Comparison of ENCODE assay signal across 9 cellular contexts in genomic region chr10:69630651-69631400, GRCh38. TPM values are rescaled to one million over a fixed set of nuclear protein-coding genes. Genes with fewer than 3 reads are reported as not detected.
DNase-seq lines count a peak whose midpoint lies in the region; ATAC-seq and TF ChIP-seq lines count a peak whose summit lies in the region.
"Had no signal": no experiment of that assay in that cellular context is flagged by ENCODE, and none has a peak within 500 bp of the region (broad histone marks: within the 10 kb centered on the region; RNA-seq: fewer than 3 reads in every experiment).

No MANE protein-coding gene starts in this region.

- peak overlapping the region; percentile 41 for H3K4ac ChIP-seq in neuronal stem cell (ENCODE audit: low read length)

- H2BK5ac ChIP-seq in neuronal stem cell (ENCODE audit: low read length), result peak overlapping the region; percentile 22

- in situ Hi-C loops in Panc1 (cut with HindIII; ENCODE audit: low pct_unique_long_range_greater_than_20kb, low sequenced_read_pairs), result no loop called here

- H3K9me3 Mint-ChIP-seq in CD4-positive, alpha-beta T cell, result no peaks in the 10 kb centered on the region

- H3K4me1 ChIP-seq in Panc1 (ENCODE audit: control insufficient read depth, insufficient read depth, low read length) (no peaks in the 10 kb centered on the region), neuronal stem cell (ENCODE audit: control insufficient read depth in 2 of 2, insufficient read depth in 1 of 2, low read depth in 1 of 2, low read length in 2 of 2) (peaks cover 2 to 6% of the 10 kb centered on the region in 2 donors)

- H3K4me3 Mint-ChIP-seq in CD4-positive, alpha-beta T cell, result peak overlapping the region; percentile 87

- no peak overlapping the region for H4K8ac ChIP-seq in neuronal stem cell (ENCODE audit: low read depth, low read length)

- H3K36me3 Mint-ChIP-seq in CD4-positive, alpha-beta T cell (ENCODE audit: low read depth), result peaks cover 14% of the 10 kb centered on the region

- H2BK120ac ChIP-seq in neuronal stem cell (ENCODE audit: low read depth, low read length), result peak overlapping the region; percentile 85

- CTCF ChIA-PET in CD4-positive, alpha-beta T cell (lab: Charles Lee), result no interaction called here
- CTCF ChIA-PET in Panc1 (lab: Charles Lee), result no interaction called here

- H3K9me3 ChIP-seq in CD4-positive, alpha-beta T cell (ENCODE audit: control insufficient read depth, low read length), result no peaks in the 10 kb centered on the region
- no peaks in the 10 kb centered on the region for H3K9me3 ChIP-seq in Panc1 (ENCODE audit: control insufficient read depth, insufficient read depth, low read depth, low read length)
- no peaks in the 10 kb centered on the region for H3K9me3 ChIP-seq in neuronal stem cell (replicated peaks in 1 of 2; ENCODE audit: control insufficient read depth in 2 of 2, insufficient read depth in 1 of 2, low read depth in 1 of 2, low read length in 2 of 2)

- POLR2A ChIA-PET in CD4-positive, alpha-beta T cell (lab: Charles Lee), result no interaction called here
- POLR2A ChIA-PET in Panc1 (lab: Charles Lee), result no interaction called here

- intact Hi-C loops in CD4-positive, alpha-beta T cell (cut with DNase I, micrococcal nuclease), result loop anchor here (2.0 to 10.0 kb wide), 3 partner anchors 66 to 1866 kb away; no protein-coding TSS in a partner anchor
- intact Hi-C loops in Panc1 (cut with micrococcal nuclease; ENCODE audit: unreplicated experiment), result loop anchor here (10.0 kb wide), 2 partner anchors 116 to 396 kb away; no protein-coding TSS in a partner anchor

- H3K27me3 Mint-ChIP-seq in CD4-positive, alpha-beta T cell, result no peaks in the 10 kb centered on the region

- no peaks in the 10 kb centered on the region for H3K27me3 ChIP-seq in CD4-positive, alpha-beta T cell (ENCODE audit: control insufficient read depth, insufficient read depth, low read length)
- H3K27me3 ChIP-seq in Panc1 (ENCODE audit: control insufficient read depth, insufficient read depth, low read length), result no peaks in the 10 kb centered on the region
- H3K27me3 ChIP-seq in neuronal stem cell (ENCODE audit: control insufficient read depth in 3 of 3, insufficient read depth in 3 of 3, low read depth in 1 of 3, low read length in 3 of 3), result peaks cover 0 to 7% (median 0%) of the 10 kb centered on the region in 3 experiments

- no peak for DNase-seq in CD4-positive, alpha-beta T cell
- DNase-seq in Panc1 (ENCODE audit: low read depth, low spot score) (no peak), neuronal stem cell (ENCODE audit: low spot score) (no peak), HPDE6-E6E7 (ENCODE audit: extremely low spot score) (no peak), Kasumi-1 (lab: John Stamatoyannopoulos, UW) (no peak), SK-N-DZ (ENCODE audit: low spot score) (no peak), kidney tubule cell (ENCODE audit: low spot score) (no peak)

- no peak overlapping the region for H4K91ac ChIP-seq in neuronal stem cell (ENCODE audit: low read depth, low read length, poor library complexity)

- H3K27ac Mint-ChIP-seq in CD4-positive, alpha-beta T cell, result peak overlapping the region; percentile 67

- H3K79me1 ChIP-seq in neuronal stem cell (ENCODE audit: low read depth, low read length), result peaks cover 7% of the 10 kb centered on the region

- H3K9ac ChIP-seq in neuronal stem cell (ENCODE audit: low read depth, low read length, poor library complexity), result peak overlapping the region; percentile 83

- peaks cover 19% of the 10 kb centered on the region for H3K4me1 Mint-ChIP-seq in CD4-positive, alpha-beta T cell (ENCODE audit: low read depth)

- H3K4me3 ChIP-seq in Panc1 (ENCODE audit: low read depth in 2 of 2, low read length in 2 of 2), result peak overlapping the region; percentile 67 to 68
- peak overlapping the region; percentile 51 to 91 for H3K4me3 ChIP-seq in neuronal stem cell (ENCODE audit: low read length in 2 of 2)

- H3K36me3 ChIP-seq in Panc1 (ENCODE audit: control insufficient read depth, insufficient read depth, low read length), result no peaks in the 10 kb centered on the region
- peaks cover 20 to 24% of the 10 kb centered on the region in 2 donors for H3K36me3 ChIP-seq in neuronal stem cell (replicated peaks in 1 of 2; ENCODE audit: control insufficient read depth in 2 of 2, insufficient read depth in 2 of 2, low read length in 2 of 2)

- ATAC-seq in CD4-positive, alpha-beta T cell (ENCODE audit: poor library complexity), result no peak
- ATAC-seq in Panc1 (no peak), esophagus mucosa (peak; percentile 18)

- no peak overlapping the region for H3K27ac ChIP-seq in CD4-positive, alpha-beta T cell (ENCODE audit: low read depth, low read length)
- H3K27ac ChIP-seq in Panc1 (ENCODE audit: low read length) (peak overlapping the region; percentile 63; the same call in 1 of the 2 replicates), neuronal stem cell (replicated peaks; ENCODE audit: low read length) (no peak overlapping the region)

- no CpG with 5 or more reads among the region's 24 CpGs for WGBS in neuronal stem cell (ENCODE audit: extremely low coverage in 2 of 2, insufficient read length in 2 of 2, insufficient replicate concordance in 1 of 2), 2 donors

- peak overlapping the region; percentile 87 for H2AFZ ChIP-seq in neuronal stem cell (ENCODE audit: low read length)

- H2AK5ac ChIP-seq in neuronal stem cell (ENCODE audit: low read depth, low read length), result peak overlapping the region; percentile 94

- H2BK12ac ChIP-seq in neuronal stem cell (ENCODE audit: low read length), result peak overlapping the region; percentile 82

- peak overlapping the region; percentile 88 for H2BK15ac ChIP-seq in neuronal stem cell (ENCODE audit: low read length)

- peak overlapping the region; percentile 64 for H3K14ac ChIP-seq in neuronal stem cell (ENCODE audit: low read length)

- peak overlapping the region; percentile 75 for H3K23ac ChIP-seq in neuronal stem cell (ENCODE audit: low read depth, low read length, poor library complexity)

- H3K4me2 ChIP-seq in neuronal stem cell (ENCODE audit: insufficient read depth, low read length, poor library complexity, severe bottlenecking), result peak overlapping the region; percentile 82

- no peak for TF ChIP-seq CTCF in CD4-positive, alpha-beta T cell (IDR thresholded peaks at IDR 0.05)
- TF ChIP-seq CTCF in Panc1 (IDR thresholded peaks at IDR 0.05), result no peak

- peak overlapping the region; percentile 93 for H3K18ac ChIP-seq in neuronal stem cell (ENCODE audit: low read length)

- BruUV-seq in Panc1 (replicated peaks; lab: Mats Ljungman, UMichigan), result no TSS peak

RNA-seq across cellular contexts. Expression of gene FAM241B, which starts 0.8 kb away (rescaled TPM):
- total RNA-seq in CD4-positive, alpha-beta T cell, result 10 to 100 TPM; 14.1 to 17.5 TPM
- 29.1 TPM for total RNA-seq in Panc1 (2021; ENCODE audit: unreplicated experiment)
- 37.5 TPM for polyA plus RNA-seq in Panc1 (2012; ENCODE audit: insufficient read length)
- total RNA-seq in esophagus mucosa, result 2.9 TPM
- polyA plus RNA-seq in neuronal stem cell (2013, experiment 1 of 2), result 21.0 TPM
- 22.3 TPM for polyA plus RNA-seq in neuronal stem cell (2013, experiment 2 of 2)
- polyA plus RNA-seq in SK-N-DZ (2014; cell fraction: cytosol; rRNA removed), result 10.6 and 12.4 TPM in 2 replicates
- polyA plus RNA-seq in SK-N-DZ (2014; cell fraction: nucleus; rRNA removed), result 13.8 and 30.4 TPM in 2 replicates

RNA-seq across cellular contexts. Expression of gene NEUROG3, which starts 57.6 kb away (rescaled TPM):
- total RNA-seq in CD4-positive, alpha-beta T cell, result not detected
- total RNA-seq in Panc1 (2021; ENCODE audit: unreplicated experiment) (not detected), esophagus mucosa (not detected)
- polyA plus RNA-seq in Panc1 (2012; ENCODE audit: insufficient read length), result not detected
- polyA plus RNA-seq in neuronal stem cell (2013, experiment 1 of 2), result not detected
- not detected for polyA plus RNA-seq in neuronal stem cell (2013, experiment 2 of 2)
- not detected in 2 replicates for polyA plus RNA-seq in SK-N-DZ (2014; cell fraction: cytosol; rRNA removed)
- polyA plus RNA-seq in SK-N-DZ (2014; cell fraction: nucleus; rRNA removed), result not detected in 2 replicates
- total RNA-seq: SK-MEL-5 had no signal
